ENCODE assay signal across 1 cellular context in the genomic region with DNA sequence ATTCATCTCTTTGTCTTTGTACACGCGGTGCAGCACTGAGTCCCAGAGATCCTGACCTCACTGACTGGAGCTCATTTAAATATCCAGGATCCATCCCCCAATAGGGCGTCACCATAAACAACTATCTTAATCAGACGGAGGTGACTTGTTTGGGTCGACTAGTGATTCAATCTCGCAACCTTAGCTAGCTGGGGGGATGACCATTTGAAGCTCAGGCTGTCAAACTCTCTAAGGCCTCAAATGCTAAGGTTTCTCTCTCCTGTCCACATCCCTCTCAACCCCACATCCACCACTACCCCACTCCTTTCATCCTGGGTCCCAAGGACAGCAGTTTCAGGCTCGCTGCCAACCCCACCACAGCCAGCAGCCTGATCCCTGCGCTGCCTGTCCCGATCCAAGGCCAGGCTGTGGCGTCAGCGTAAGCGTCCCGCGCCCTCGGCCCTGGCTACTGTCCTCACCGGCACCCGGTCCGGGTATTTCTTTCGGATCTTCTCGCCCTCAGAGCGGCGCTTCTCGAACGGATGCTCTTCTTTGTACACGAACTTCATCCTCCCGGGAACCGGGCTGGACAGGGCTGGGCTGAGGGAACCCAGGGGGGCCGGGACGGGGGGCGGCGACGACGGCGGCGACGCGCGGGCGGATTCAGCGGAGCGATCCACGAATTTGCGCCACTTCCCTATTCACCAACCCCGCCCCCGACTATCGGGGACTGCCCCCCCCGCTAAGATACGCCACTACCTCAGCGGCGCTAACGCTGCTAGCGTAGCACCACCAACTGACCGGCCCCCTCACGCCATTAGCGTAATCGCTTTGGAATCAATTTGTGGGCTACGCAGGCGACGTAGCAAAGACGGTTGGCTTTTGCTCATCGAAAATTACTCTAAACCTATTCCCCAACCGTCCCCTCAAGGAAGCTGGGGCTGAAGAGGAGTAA.
TF ChIP-seq lines count a peak whose summit lies in the region.

A gene (minus strand): TSS at position 667 of the 934 bp plus-strand sequence. CDS start 119 bp downstream, at position 548.

TF ChIP-seq in HepG2, 621 proteins besides CTCF, POLR2A, EP300 and RAD21 (continued from another document and continues in another):
- TF ChIP-seq, protein P1, sequence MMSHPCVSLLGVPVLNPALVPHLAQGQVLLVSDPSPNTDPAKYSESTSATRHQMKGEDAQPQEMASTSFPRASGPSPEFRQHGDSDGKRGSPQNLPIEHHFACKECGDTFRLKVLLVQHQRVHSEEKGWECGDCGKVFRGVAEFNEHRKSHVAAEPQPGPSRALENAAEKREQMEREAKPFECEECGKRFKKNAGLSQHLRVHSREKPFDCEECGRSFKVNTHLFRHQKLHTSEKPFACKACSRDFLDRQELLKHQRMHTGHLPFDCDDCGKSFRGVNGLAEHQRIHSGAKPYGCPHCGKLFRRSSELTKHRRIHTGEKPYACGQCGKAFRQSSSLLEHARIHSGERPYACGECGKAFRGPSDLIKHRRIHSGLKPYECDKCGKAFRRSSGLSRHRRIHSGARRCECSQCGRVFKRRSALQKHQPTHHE (CRISPR knock-in tag; IDR thresholded peaks at IDR 0.05; ENCODE audit: borderline replicate concordance) = no peak
- no peak for TF ChIP-seq ZNF713 (CRISPR knock-in tag; IDR thresholded peaks at IDR 0.05)
- TF ChIP-seq ARHGAP35 (CRISPR knock-in tag; IDR thresholded peaks at IDR 0.05; ENCODE audit: borderline replicate concordance) = 0 out of 2 replicates have a peak, but pooled peaks have one; percentile 44
- no peak for TF ChIP-seq ZNF12 (CRISPR knock-in tag; IDR thresholded peaks at IDR 0.05)
- TF ChIP-seq ZNF556 (CRISPR knock-in tag; IDR thresholded peaks at IDR 0.05; ENCODE audit: borderline replicate concordance) = no peak
- TF ChIP-seq ZNF766 (CRISPR knock-in tag; IDR thresholded peaks at IDR 0.05; ENCODE audit: borderline replicate concordance) = no peak
- no peak for TF ChIP-seq RNF2 (conservative IDR thresholded peaks at IDR 0.05; ENCODE audit: low read depth)
- TF ChIP-seq POLR2G (IDR thresholded peaks at IDR 0.05; ENCODE audit: low read depth, low read length) = no peak; the same call in 1 of the 2 replicates
- TF ChIP-seq NFYB (CRISPR knock-in tag; IDR thresholded peaks at IDR 0.05) = peak; percentile 21; the same call in 1 of the 2 replicates
- TF ChIP-seq ZNF768 (CRISPR knock-in tag; IDR thresholded peaks at IDR 0.05) = peak; percentile 9; the same call in 1 of the 2 replicates
- no peak for TF ChIP-seq IRX3 (CRISPR knock-in tag; IDR thresholded peaks at IDR 0.05; ENCODE audit: borderline replicate concordance, low read depth)
- TF ChIP-seq NCOA1 (CRISPR knock-in tag; IDR thresholded peaks at IDR 0.05) = no peak
- no peak for TF ChIP-seq ZNF839 (CRISPR knock-in tag; IDR thresholded peaks at IDR 0.05; ENCODE audit: borderline replicate concordance)
- TF ChIP-seq HNF4G (IDR thresholded peaks at IDR 0.05; ENCODE audit: borderline replicate concordance, low read depth, low read length) = no peak
- TF ChIP-seq HNF4G (CRISPR knock-in tag; IDR thresholded peaks at IDR 0.05; ENCODE audit: borderline replicate concordance, low read depth) = no peak
- no peak for TF ChIP-seq HHEX (CRISPR knock-in tag; IDR thresholded peaks at IDR 0.05)
- TF ChIP-seq ZNF577 (CRISPR knock-in tag; IDR thresholded peaks at IDR 0.05; ENCODE audit: borderline replicate concordance, low read depth) = no peak
- TF ChIP-seq ZNF234 (CRISPR knock-in tag; conservative IDR thresholded peaks at IDR 0.05) = no peak
- TF ChIP-seq PHF21A (CRISPR knock-in tag; IDR thresholded peaks at IDR 0.05) = peak; percentile 58; the same call in 1 of the 2 replicates
- TF ChIP-seq, protein P2, sequence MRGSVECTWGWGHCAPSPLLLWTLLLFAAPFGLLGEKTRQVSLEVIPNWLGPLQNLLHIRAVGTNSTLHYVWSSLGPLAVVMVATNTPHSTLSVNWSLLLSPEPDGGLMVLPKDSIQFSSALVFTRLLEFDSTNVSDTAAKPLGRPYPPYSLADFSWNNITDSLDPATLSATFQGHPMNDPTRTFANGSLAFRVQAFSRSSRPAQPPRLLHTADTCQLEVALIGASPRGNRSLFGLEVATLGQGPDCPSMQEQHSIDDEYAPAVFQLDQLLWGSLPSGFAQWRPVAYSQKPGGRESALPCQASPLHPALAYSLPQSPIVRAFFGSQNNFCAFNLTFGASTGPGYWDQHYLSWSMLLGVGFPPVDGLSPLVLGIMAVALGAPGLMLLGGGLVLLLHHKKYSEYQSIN (CRISPR knock-in tag; IDR thresholded peaks at IDR 0.05; ENCODE audit: borderline replicate concordance) = no peak
- TF ChIP-seq ZSCAN25 (CRISPR knock-in tag; IDR thresholded peaks at IDR 0.05) = 0 out of 2 replicates have a peak, but pooled peaks have one; percentile 34
- TF ChIP-seq ZBTB7B (CRISPR knock-in tag; IDR thresholded peaks at IDR 0.05) = no peak
- TF ChIP-seq ZNF569 (CRISPR knock-in tag; IDR thresholded peaks at IDR 0.05; ENCODE audit: borderline replicate concordance) = peak; percentile 10; the same call in 1 of the 2 replicates
- no peak for TF ChIP-seq ZNF160 (CRISPR knock-in tag; IDR thresholded peaks at IDR 0.05)
- no peak for TF ChIP-seq ZNF841 (CRISPR knock-in tag; IDR thresholded peaks at IDR 0.05; ENCODE audit: borderline replicate concordance)
- peak; percentile 85 for TF ChIP-seq HOXA5 (CRISPR knock-in tag; IDR thresholded peaks at IDR 0.05)
- TF ChIP-seq, protein P3, sequence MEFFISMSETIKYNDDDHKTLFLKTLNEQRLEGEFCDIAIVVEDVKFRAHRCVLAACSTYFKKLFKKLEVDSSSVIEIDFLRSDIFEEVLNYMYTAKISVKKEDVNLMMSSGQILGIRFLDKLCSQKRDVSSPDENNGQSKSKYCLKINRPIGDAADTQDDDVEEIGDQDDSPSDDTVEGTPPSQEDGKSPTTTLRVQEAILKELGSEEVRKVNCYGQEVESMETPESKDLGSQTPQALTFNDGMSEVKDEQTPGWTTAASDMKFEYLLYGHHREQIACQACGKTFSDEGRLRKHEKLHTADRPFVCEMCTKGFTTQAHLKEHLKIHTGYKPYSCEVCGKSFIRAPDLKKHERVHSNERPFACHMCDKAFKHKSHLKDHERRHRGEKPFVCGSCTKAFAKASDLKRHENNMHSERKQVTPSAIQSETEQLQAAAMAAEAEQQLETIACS (CRISPR knock-in tag; IDR thresholded peaks at IDR 0.05) = no peak
- TF ChIP-seq, protein P4, sequence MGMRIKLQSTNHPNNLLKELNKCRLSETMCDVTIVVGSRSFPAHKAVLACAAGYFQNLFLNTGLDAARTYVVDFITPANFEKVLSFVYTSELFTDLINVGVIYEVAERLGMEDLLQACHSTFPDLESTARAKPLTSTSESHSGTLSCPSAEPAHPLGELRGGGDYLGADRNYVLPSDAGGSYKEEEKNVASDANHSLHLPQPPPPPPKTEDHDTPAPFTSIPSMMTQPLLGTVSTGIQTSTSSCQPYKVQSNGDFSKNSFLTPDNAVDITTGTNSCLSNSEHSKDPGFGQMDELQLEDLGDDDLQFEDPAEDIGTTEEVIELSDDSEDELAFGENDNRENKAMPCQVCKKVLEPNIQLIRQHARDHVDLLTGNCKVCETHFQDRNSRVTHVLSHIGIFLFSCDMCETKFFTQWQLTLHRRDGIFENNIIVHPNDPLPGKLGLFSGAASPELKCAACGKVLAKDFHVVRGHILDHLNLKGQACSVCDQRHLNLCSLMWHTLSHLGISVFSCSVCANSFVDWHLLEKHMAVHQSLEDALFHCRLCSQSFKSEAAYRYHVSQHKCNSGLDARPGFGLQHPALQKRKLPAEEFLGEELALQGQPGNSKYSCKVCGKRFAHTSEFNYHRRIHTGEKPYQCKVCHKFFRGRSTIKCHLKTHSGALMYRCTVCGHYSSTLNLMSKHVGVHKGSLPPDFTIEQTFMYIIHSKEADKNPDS (CRISPR knock-in tag; IDR thresholded peaks at IDR 0.05) = no peak
- TF ChIP-seq ISL2 (CRISPR knock-in tag; IDR thresholded peaks at IDR 0.05) = no peak
- no peak for TF ChIP-seq AHR (CRISPR knock-in tag; IDR thresholded peaks at IDR 0.05)
- TF ChIP-seq, protein P5, sequence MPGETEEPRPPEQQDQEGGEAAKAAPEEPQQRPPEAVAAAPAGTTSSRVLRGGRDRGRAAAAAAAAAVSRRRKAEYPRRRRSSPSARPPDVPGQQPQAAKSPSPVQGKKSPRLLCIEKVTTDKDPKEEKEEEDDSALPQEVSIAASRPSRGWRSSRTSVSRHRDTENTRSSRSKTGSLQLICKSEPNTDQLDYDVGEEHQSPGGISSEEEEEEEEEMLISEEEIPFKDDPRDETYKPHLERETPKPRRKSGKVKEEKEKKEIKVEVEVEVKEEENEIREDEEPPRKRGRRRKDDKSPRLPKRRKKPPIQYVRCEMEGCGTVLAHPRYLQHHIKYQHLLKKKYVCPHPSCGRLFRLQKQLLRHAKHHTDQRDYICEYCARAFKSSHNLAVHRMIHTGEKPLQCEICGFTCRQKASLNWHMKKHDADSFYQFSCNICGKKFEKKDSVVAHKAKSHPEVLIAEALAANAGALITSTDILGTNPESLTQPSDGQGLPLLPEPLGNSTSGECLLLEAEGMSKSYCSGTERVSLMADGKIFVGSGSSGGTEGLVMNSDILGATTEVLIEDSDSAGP (CRISPR knock-in tag; IDR thresholded peaks at IDR 0.05; ENCODE audit: borderline replicate concordance) = peak; percentile 76; the same call in 1 of the 2 replicates
- no peak for TF ChIP-seq ZNF232 (CRISPR knock-in tag; IDR thresholded peaks at IDR 0.05; ENCODE audit: borderline replicate concordance)
- TF ChIP-seq ZNF292 (CRISPR knock-in tag; IDR thresholded peaks at IDR 0.05; ENCODE audit: borderline replicate concordance, low read depth) = no peak
- TF ChIP-seq ZNF549 (CRISPR knock-in tag; IDR thresholded peaks at IDR 0.05) = no peak
- TF ChIP-seq TCF7L2 (IDR thresholded peaks at IDR 0.05; ENCODE audit: low read depth, low read length) = no peak
- TF ChIP-seq, protein P6, sequence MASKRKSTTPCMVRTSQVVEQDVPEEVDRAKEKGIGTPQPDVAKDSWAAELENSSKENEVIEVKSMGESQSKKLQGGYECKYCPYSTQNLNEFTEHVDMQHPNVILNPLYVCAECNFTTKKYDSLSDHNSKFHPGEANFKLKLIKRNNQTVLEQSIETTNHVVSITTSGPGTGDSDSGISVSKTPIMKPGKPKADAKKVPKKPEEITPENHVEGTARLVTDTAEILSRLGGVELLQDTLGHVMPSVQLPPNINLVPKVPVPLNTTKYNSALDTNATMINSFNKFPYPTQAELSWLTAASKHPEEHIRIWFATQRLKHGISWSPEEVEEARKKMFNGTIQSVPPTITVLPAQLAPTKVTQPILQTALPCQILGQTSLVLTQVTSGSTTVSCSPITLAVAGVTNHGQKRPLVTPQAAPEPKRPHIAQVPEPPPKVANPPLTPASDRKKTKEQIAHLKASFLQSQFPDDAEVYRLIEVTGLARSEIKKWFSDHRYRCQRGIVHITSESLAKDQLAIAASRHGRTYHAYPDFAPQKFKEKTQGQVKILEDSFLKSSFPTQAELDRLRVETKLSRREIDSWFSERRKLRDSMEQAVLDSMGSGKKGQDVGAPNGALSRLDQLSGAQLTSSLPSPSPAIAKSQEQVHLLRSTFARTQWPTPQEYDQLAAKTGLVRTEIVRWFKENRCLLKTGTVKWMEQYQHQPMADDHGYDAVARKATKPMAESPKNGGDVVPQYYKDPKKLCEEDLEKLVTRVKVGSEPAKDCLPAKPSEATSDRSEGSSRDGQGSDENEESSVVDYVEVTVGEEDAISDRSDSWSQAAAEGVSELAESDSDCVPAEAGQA (IDR thresholded peaks at IDR 0.05; ENCODE audit: low read depth) = 0 out of 2 replicates have a peak, but pooled peaks have one; percentile 10
- TF ChIP-seq, protein P6 (CRISPR knock-in tag; IDR thresholded peaks at IDR 0.05; ENCODE audit: borderline replicate concordance) = no peak
- no peak for TF ChIP-seq HOXA7 (CRISPR knock-in tag; IDR thresholded peaks at IDR 0.05)
- TF ChIP-seq, protein P7, sequence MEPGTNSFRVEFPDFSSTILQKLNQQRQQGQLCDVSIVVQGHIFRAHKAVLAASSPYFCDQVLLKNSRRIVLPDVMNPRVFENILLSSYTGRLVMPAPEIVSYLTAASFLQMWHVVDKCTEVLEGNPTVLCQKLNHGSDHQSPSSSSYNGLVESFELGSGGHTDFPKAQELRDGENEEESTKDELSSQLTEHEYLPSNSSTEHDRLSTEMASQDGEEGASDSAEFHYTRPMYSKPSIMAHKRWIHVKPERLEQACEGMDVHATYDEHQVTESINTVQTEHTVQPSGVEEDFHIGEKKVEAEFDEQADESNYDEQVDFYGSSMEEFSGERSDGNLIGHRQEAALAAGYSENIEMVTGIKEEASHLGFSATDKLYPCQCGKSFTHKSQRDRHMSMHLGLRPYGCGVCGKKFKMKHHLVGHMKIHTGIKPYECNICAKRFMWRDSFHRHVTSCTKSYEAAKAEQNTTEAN (CRISPR knock-in tag; conservative IDR thresholded peaks at IDR 0.05) = no peak
- TF ChIP-seq ARNTL (CRISPR knock-in tag; IDR thresholded peaks at IDR 0.05) = no peak
- TF ChIP-seq TP53 (CRISPR knock-in tag; conservative IDR thresholded peaks at IDR 0.05) = no peak
- TF ChIP-seq ZNF879 (CRISPR knock-in tag; IDR thresholded peaks at IDR 0.05) = no peak
- no peak for TF ChIP-seq DNMT1 (CRISPR knock-in tag; IDR thresholded peaks at IDR 0.05)
- no peak for TF ChIP-seq WIZ (CRISPR knock-in tag; IDR thresholded peaks at IDR 0.05)
- no peak for TF ChIP-seq ZNF383 (CRISPR knock-in tag; IDR thresholded peaks at IDR 0.05; ENCODE audit: borderline replicate concordance)
- TF ChIP-seq ERF (CRISPR knock-in tag; IDR thresholded peaks at IDR 0.05) = no peak
- TF ChIP-seq GZF1 (CRISPR knock-in tag; IDR thresholded peaks at IDR 0.05) = no peak
- TF ChIP-seq GABPB1 (CRISPR knock-in tag; IDR thresholded peaks at IDR 0.05) = peak; percentile 80
- TF ChIP-seq, protein P8, sequence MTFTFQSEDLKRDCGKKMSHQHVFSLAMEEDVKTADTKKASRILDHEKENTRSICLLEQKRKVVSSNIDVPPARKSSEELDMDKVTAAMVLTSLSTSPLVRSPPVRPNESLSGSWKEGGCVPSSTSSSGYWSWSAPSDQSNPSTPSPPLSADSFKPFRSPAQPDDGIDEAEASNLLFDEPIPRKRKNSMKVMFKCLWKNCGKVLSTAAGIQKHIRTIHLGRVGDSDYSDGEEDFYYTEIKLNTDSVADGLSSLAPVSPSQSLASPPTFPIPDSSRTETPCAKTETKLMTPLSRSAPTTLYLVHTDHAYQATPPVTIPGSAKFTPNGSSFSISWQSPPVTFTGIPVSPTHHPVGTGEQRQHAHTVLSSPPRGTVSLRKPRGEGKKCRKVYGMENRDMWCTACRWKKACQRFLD (CRISPR knock-in tag; IDR thresholded peaks at IDR 0.05; ENCODE audit: borderline replicate concordance) = no peak
- TF ChIP-seq THAP11 (CRISPR knock-in tag; IDR thresholded peaks at IDR 0.05) = peak; percentile 76
- no peak for TF ChIP-seq ZNF589 (CRISPR knock-in tag; conservative IDR thresholded peaks at IDR 0.05)
